Comparison of ENCODE assay signal across 9 cellular contexts in the genomic region with DNA sequence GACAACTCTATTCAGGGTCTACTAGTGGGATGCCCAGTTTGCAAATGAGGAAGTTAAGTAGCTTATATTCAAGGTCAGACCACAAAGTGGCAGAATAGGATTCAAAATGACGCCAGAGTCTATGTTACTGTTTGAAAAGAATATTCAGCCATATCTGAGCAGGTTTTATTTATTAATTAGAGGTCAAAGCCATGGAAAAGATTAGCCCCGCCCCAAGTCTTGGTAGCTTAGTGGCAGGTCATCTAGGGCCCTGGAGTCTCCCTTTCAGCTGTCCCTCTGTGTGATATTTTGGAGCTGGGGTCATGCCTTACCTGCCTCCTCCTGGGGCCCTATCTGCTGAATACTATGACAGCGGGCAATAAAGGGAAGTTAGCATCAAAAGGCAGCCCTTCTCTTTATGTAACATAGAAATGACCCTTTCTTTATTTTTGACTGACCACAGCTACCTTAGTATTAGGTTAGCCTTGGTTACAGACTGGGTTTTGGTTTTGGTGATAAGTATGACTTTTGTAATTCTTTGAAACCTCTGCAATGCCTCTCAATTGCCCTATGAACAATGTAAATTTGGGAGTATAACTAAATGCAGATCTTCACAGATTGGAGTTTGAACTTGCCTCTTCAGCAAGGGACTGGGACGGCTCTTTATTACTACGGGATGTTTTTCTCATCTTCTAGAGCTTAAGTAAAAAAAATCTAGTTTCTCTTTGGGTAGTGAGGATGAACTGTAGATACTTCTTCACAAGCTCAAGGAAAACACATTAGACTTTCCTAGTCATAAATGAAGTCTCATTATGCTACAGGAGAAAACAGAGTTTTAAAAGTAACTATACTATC.
A peak's percentile ranks its signal among the peaks of the same experiment; 100 is the strongest.
DNase-seq lines count a peak whose midpoint lies in the region; ATAC-seq and TF ChIP-seq lines count a peak whose summit lies in the region.
"Had no signal": no experiment of that assay in that cellular context is flagged by ENCODE, and none has a peak within 500 bp of the region (broad histone marks: within the 10 kb centered on the region; RNA-seq: fewer than 3 reads in every experiment).

No MANE protein-coding gene starts in this region.

- no peaks in the 10 kb centered on the region for H3K36me3 Mint-ChIP-seq in activated B cell treated with CpG ODN at 0.5 μM for 24 hours (ENCODE audit: low read depth)

- CTCF ChIA-PET in activated B cell treated with CpG ODN at 0.5 μM for 24 hours (lab: Charles Lee) = interaction anchor here (0.5 to 13.1 kb wide), 24 partner anchors 9 to 1180 kb away, joined by 3 to 178 read pairs (median 4); partner anchors contain the start of gene ITGA4

- peak; percentile 79 to 86 for DNase-seq in AML-193 (lab: John Stamatoyannopoulos, UW)
- peak; percentile 36 for DNase-seq in activated B cell treated with CpG ODN at 0.5 μM for 24 hours
- DNase-seq in retina = no peak
- no peak for DNase-seq in NCI-H1436 (lab: John Stamatoyannopoulos, UW)
- DNase-seq in psoas muscle = no peak
- no peak for DNase-seq in MG63
- DNase-seq: EL had no signal

- H3K4me3 ChIP-seq in psoas muscle (no peak overlapping the region), MG63 (no peak overlapping the region)

- peaks cover 64% of the 10 kb centered on the region for H3K4me1 Mint-ChIP-seq in activated B cell treated with CpG ODN at 0.5 μM for 24 hours

- peak overlapping the region; percentile 95 for H3K27ac Mint-ChIP-seq in activated B cell treated with CpG ODN at 0.5 μM for 24 hours

- no peaks in the 10 kb centered on the region for H3K36me3 ChIP-seq in psoas muscle (ENCODE audit: insufficient read depth in 1 of 2, low read depth in 1 of 2)
- no peaks in the 10 kb centered on the region for H3K36me3 ChIP-seq in MG63

- peak overlapping the region; percentile 41 for H3K4me3 Mint-ChIP-seq in activated B cell treated with CpG ODN at 0.5 μM for 24 hours

- H3K27me3 ChIP-seq in psoas muscle (ENCODE audit: insufficient read depth in 3 of 3, low read length in 2 of 3) (no peaks in the 10 kb centered on the region), MG63 (no peaks in the 10 kb centered on the region)

- H3K9me3 Mint-ChIP-seq in activated B cell treated with CpG ODN at 0.5 μM for 24 hours = no peaks in the 10 kb centered on the region

- H3K9me3 ChIP-seq in psoas muscle (no peaks in the 10 kb centered on the region), MG63 (no peaks in the 10 kb centered on the region)

- whole genome bisulfite sequencing in psoas muscle, 3 donors = 70 to 73% (median 71%) methylated on average over 5 of the region's 5 CpGs

- no peaks in the 10 kb centered on the region for H3K4me1 ChIP-seq in psoas muscle

- H3K27me3 Mint-ChIP-seq in activated B cell treated with CpG ODN at 0.5 μM for 24 hours = no peaks in the 10 kb centered on the region

- intact Hi-C loops in activated B cell treated with CpG ODN at 0.5 μM for 24 hours (cut with micrococcal nuclease) (loop anchor here (1.0 to 10.0 kb wide), 12 partner anchors 67 to 413 kb away; partner anchors contain the start of genes ITGA4 and NEUROD1), psoas muscle (cut with DNase I) (no loop called here)

- ATAC-seq in GM18909 (IDR thresholded peaks at IDR 0.05; ENCODE audit: poor library complexity, unreplicated experiment) (peak; percentile 41), HG03432 (IDR thresholded peaks at IDR 0.05; ENCODE audit: unreplicated experiment) (peak; percentile 38), activated B cell treated with CpG ODN at 0.5 μM for 24 hours (ENCODE audit: low read depth) (peak; percentile 67), psoas muscle (no peak)

- no peak overlapping the region for H3K27ac ChIP-seq in psoas muscle

- POLR2A ChIA-PET in activated B cell treated with CpG ODN at 0.5 μM for 24 hours (lab: Charles Lee) = interaction anchor here (0.6 to 13.1 kb wide), 11 partner anchors 9 to 162 kb away, joined by 3 to 289 read pairs (median 5); partner anchors contain the start of gene ITGA4

- no peak for TF ChIP-seq CTCF in activated B cell treated with CpG ODN at 0.5 μM for 24 hours (IDR thresholded peaks at IDR 0.05)
- TF ChIP-seq CTCF in psoas muscle (IDR thresholded peaks at IDR 0.05) = no peak

Comparison
In these comparisons a context has a peak if more than half of its experiments do, and no peak if none do; other contexts are left out.
1. DNase-seq: peak in AML-193 (2 of 2) and activated B cell treated with CpG ODN at 0.5 μM for 24 hours (single experiment); none in retina (single experiment), NCI-H1436 (single experiment), psoas muscle (0 of 2) and MG63 (single experiment).
2. ATAC-seq: peak in GM18909 (single experiment), HG03432 (single experiment) and activated B cell treated with CpG ODN at 0.5 μM for 24 hours (single experiment); none in psoas muscle (0 of 4).